Comparison of ENCODE assay signal across 8 cellular contexts in genomic region chr10:73906524-73907447, GRCh38. TPM values are rescaled to one million over a fixed set of nuclear protein-coding genes. Genes with fewer than 3 reads are reported as not detected.
DNase-seq lines count a peak whose midpoint lies in the region; ATAC-seq and TF ChIP-seq lines count a peak whose summit lies in the region.

No MANE protein-coding gene starts in this region.

- no peaks in the 10 kb centered on the region for H3K79me1 ChIP-seq in mesenchymal stem cell (replicated peaks; ENCODE audit: low read length, poor library complexity, severe bottlenecking)

- H3K27me3 ChIP-seq in mesenchymal stem cell (ENCODE audit: control insufficient read depth in 1 of 2, insufficient read depth in 1 of 2, low read length in 2 of 2) (no peaks in the 10 kb centered on the region), Karpas-422 (ENCODE audit: low read length) (no peaks in the 10 kb centered on the region; the same call in 1 of the 2 replicates)

- H3K9me2 ChIP-seq in Karpas-422 (replicated peaks; ENCODE audit: insufficient read depth, low read length) = no peaks in the 10 kb centered on the region

- peak overlapping the region; percentile 90 for H3K27ac ChIP-seq in mesenchymal stem cell (ENCODE audit: low read length, poor library complexity, severe bottlenecking)
- H3K27ac ChIP-seq in Karpas-422 (ENCODE audit: low read length) = no peak overlapping the region

- H3K18ac ChIP-seq in mesenchymal stem cell (ENCODE audit: low read depth in 1 of 2, low read length in 2 of 2) = peak overlapping the region; percentile 87 to 98

- H3K14ac ChIP-seq in mesenchymal stem cell (ENCODE audit: low read length in 2 of 2) = no peak overlapping the region

- H3K4me2 ChIP-seq in mesenchymal stem cell (ENCODE audit: low read length, poor library complexity, severe bottlenecking) (no peak overlapping the region), Karpas-422 (ENCODE audit: low read depth, low read length, poor library complexity, severe bottlenecking) (no peak overlapping the region)

- peak overlapping the region; percentile 12 for H2BK15ac ChIP-seq in mesenchymal stem cell (ENCODE audit: low read depth, poor library complexity, severe bottlenecking)

- H2BK5ac ChIP-seq in mesenchymal stem cell (ENCODE audit: low read depth, low read length, poor library complexity, severe bottlenecking) = peak overlapping the region; percentile 85

- H3K36me3 ChIP-seq in mesenchymal stem cell (ENCODE audit: control insufficient read depth in 1 of 2, insufficient read depth in 2 of 2, low read depth in 1 of 2, low read length in 2 of 2) (peaks cover 0 to under 1% of the 10 kb centered on the region in 2 experiments), Karpas-422 (ENCODE audit: insufficient read depth, low read length) (no peaks in the 10 kb centered on the region)

- H3K4me3 ChIP-seq in choroid plexus epithelial cell (ENCODE audit: low read depth, low read length) (no peak overlapping the region), mesenchymal stem cell (ENCODE audit: insufficient read depth in 1 of 2, low read depth in 1 of 2, low read length in 2 of 2) (peak overlapping the region in 1 of 2 experiments; percentile 10), Karpas-422 (ENCODE audit: low read length) (no peak overlapping the region)

- H3K9ac ChIP-seq in mesenchymal stem cell (ENCODE audit: low read length) (peak overlapping the region; percentile 83), Karpas-422 (ENCODE audit: low read length) (no peak overlapping the region)

- no peaks in the 10 kb centered on the region for H3K79me2 ChIP-seq in Karpas-422 (ENCODE audit: low read length)

- peak overlapping the region; percentile 81 for H4K8ac ChIP-seq in mesenchymal stem cell (ENCODE audit: low read length)

- H3K4ac ChIP-seq in mesenchymal stem cell (ENCODE audit: low read depth in 1 of 2, low read length in 2 of 2) = peak overlapping the region; percentile 69 to 99

- peak overlapping the region; percentile 66 to 78 for H2BK12ac ChIP-seq in mesenchymal stem cell (ENCODE audit: low read length in 2 of 2)

- H4K20me1 ChIP-seq in Karpas-422 (ENCODE audit: insufficient read depth, low read depth, low read length) = no peaks in the 10 kb centered on the region

- no peak for ATAC-seq in GM19023 (IDR thresholded peaks at IDR 0.05; ENCODE audit: unreplicated experiment)

- DNase-seq in ELR (ENCODE audit: low read depth) (peak; percentile 99), NCI-H460 (ENCODE audit: extremely low read depth, low read depth) (peak; percentile 47), choroid plexus epithelial cell (ENCODE audit: low read depth) (peak; percentile 99), mesenchymal stem cell (peak; percentile 99), T-helper 9 cell (no peak), NCI-H2227 treated with DMSO at 0.1 percent for 48 hours (lab: John Stamatoyannopoulos, UW) (no peak), Karpas-422 (no peak)

- no peak overlapping the region for H3K23ac ChIP-seq in mesenchymal stem cell (ENCODE audit: low read length in 2 of 2)

- H2BK120ac ChIP-seq in mesenchymal stem cell (ENCODE audit: low read depth, low read length) = peak overlapping the region; percentile 73

- H2AFZ ChIP-seq in mesenchymal stem cell (ENCODE audit: low read depth, low read length) = no peak overlapping the region
- H2AFZ ChIP-seq in Karpas-422 (ENCODE audit: low read length) = no peak overlapping the region

- H3K9me3 ChIP-seq in mesenchymal stem cell (ENCODE audit: control insufficient read depth, low read length) (no peaks in the 10 kb centered on the region), Karpas-422 (ENCODE audit: low read length) (no peaks in the 10 kb centered on the region)

- H2AK5ac ChIP-seq in mesenchymal stem cell (ENCODE audit: low read length, severe bottlenecking) = peak overlapping the region; percentile 99

- H3K4me1 ChIP-seq in mesenchymal stem cell (ENCODE audit: control insufficient read depth, insufficient read depth, low read depth, low read length) = peaks cover 27% of the 10 kb centered on the region
- H3K4me1 ChIP-seq in Karpas-422 (ENCODE audit: low read length) = peaks cover 31% of the 10 kb centered on the region

- WGBS in mesenchymal stem cell = 0% methylated on average over 7 of the region's 8 CpGs

- peak; percentile 3 for TF ChIP-seq CTCF in choroid plexus epithelial cell (conservative IDR thresholded peaks at IDR 0.05; ENCODE audit: low read depth, low read length)

- peak overlapping the region; percentile 71 for H4K91ac ChIP-seq in mesenchymal stem cell (ENCODE audit: low read length)

RNA-seq across cellular contexts. Expression of gene PLAU, which starts 4.1 kb away (rescaled TPM):
- 9.5 and 10.3 TPM in 2 replicates for total RNA-seq in NCI-H460 (2014; rRNA removed; shearing (Covaris generic))
- 27.0 and 39.9 TPM in 2 replicates for polyA plus RNA-seq in NCI-H460 (2014; cell fraction: nucleus; rRNA removed)
- 1,126 TPM for polyA plus RNA-seq in mesenchymal stem cell (2013, experiment 1 of 2)
- 1,146 TPM for polyA plus RNA-seq in mesenchymal stem cell (2013, experiment 2 of 2)
- total RNA-seq in Karpas-422 (2014; rRNA removed; shearing (Covaris generic); ENCODE audit: low replicate concordance) = 3.2 and 6.3 TPM in 2 replicates

RNA-seq across cellular contexts. Expression of gene CAMK2G, which starts 32.4 kb away (rescaled TPM):
- 12.7 and 16.7 TPM in 2 replicates for total RNA-seq in NCI-H460 (2014; rRNA removed; shearing (Covaris generic))
- 33.7 and 49.1 TPM in 2 replicates for polyA plus RNA-seq in NCI-H460 (2014; cell fraction: nucleus; rRNA removed)
- polyA plus RNA-seq in mesenchymal stem cell (2013, experiment 1 of 2) = 17.2 TPM
- polyA plus RNA-seq in mesenchymal stem cell (2013, experiment 2 of 2) = 16.4 TPM
- total RNA-seq in Karpas-422 (2014; rRNA removed; shearing (Covaris generic); ENCODE audit: low replicate concordance) = 28.2 and 33.5 TPM in 2 replicates

Comparison
In these comparisons a context has a peak if more than half of its experiments do, and no peak if none do; other contexts are left out.
1. DNase-seq: peak in ELR (single experiment), NCI-H460 (single experiment), choroid plexus epithelial cell (single experiment) and mesenchymal stem cell (single experiment); none in T-helper 9 cell (single experiment), NCI-H2227 treated with DMSO at 0.1 percent for 48 hours (single experiment) and Karpas-422 (single experiment).